Comparison of ENCODE assay signal across 11 cellular contexts in genomic region chr6:24981385-24981758, GRCh38. TPM values are rescaled to one million over a fixed set of nuclear protein-coding genes. Genes with fewer than 3 reads are reported as not detected.
DNase-seq lines count a peak whose midpoint lies in the region; ATAC-seq and TF ChIP-seq lines count a peak whose summit lies in the region.
"Had no signal": no experiment of that assay in that cellular context is flagged by ENCODE, and none has a peak within 500 bp of the region (broad histone marks: within the 10 kb centered on the region; RNA-seq: fewer than 3 reads in every experiment).

No MANE protein-coding gene starts in this region.

- H3K27me3 ChIP-seq in cardiac muscle cell (no peaks in the 10 kb centered on the region), heart left ventricle (no peaks in the 10 kb centered on the region), body of pancreas (no peaks in the 10 kb centered on the region), lower lobe of right lung (ENCODE audit: low read depth) (no peaks in the 10 kb centered on the region), uterus (no peaks in the 10 kb centered on the region)
- H3K27me3 ChIP-seq: right lobe of liver had no signal

- intact Hi-C loops in heart left ventricle (cut with DNase I) (no loop called here), body of pancreas (cut with DNase I) (no loop called here), lower lobe of right lung (cut with DNase I) (no loop called here), uterus (cut with DNase I; ENCODE audit: low total_unique reads) (no loop called here)

- DNase-seq in cardiac muscle cell (ENCODE audit: low read depth in 1 of 2, low spot score in 1 of 2): peak; percentile 20 to 56
- DNase-seq in heart left ventricle: no peak
- no peak for DNase-seq in body of pancreas
- no peak for DNase-seq in lower lobe of right lung
- no peak for DNase-seq in uterus
- DNase-seq in NCI-H524 treated with DMSO at 0.1 percent for 48 hours (lab: John Stamatoyannopoulos, UW): no peak
- no peak for DNase-seq in activated CD4-positive, alpha-beta T cell treated with anti-CD3 and anti-CD28 coated beads, Interleukin-2, amount 50 U/mL, for 4 hours
- DNase-seq: ACHN; activated CD4-positive, alpha-beta T cell treated with anti-CD3 and anti-CD28 coated beads for 48 hours; right lobe of liver had no signal

- ATAC-seq in heart left ventricle (no peak), body of pancreas (no peak), lower lobe of right lung (peak; percentile 21 to 66), HG03108 (IDR thresholded peaks at IDR 0.05; ENCODE audit: unreplicated experiment) (no peak)

- H3K9me3 ChIP-seq in cardiac muscle cell (ENCODE audit: low read depth) (no peaks in the 10 kb centered on the region), heart left ventricle (no peaks in the 10 kb centered on the region), body of pancreas (no peaks in the 10 kb centered on the region), lower lobe of right lung (no peaks in the 10 kb centered on the region), uterus (no peaks in the 10 kb centered on the region)
- H3K9me3 ChIP-seq: right lobe of liver had no signal

- TF ChIP-seq POLR2A in heart left ventricle (IDR thresholded peaks at IDR 0.05) (no peak), body of pancreas (IDR thresholded peaks at IDR 0.05) (no peak), uterus (IDR thresholded peaks at IDR 0.05) (no peak)

- H3K36me3 ChIP-seq in cardiac muscle cell (no peaks in the 10 kb centered on the region), heart left ventricle (no peaks in the 10 kb centered on the region), body of pancreas (replicated peaks in 1 of 2; ENCODE audit: insufficient read depth in 1 of 2, low read depth in 2 of 2) (no peaks in the 10 kb centered on the region), lower lobe of right lung (no peaks in the 10 kb centered on the region), uterus (no peaks in the 10 kb centered on the region)

- WGBS in heart left ventricle, 4 donors: 61 to 84% (median 68%) methylated on average over 4 of the region's 4 CpGs
- WGBS in body of pancreas, 2 donors: 76 to 77% methylated on average over 4 of the region's 4 CpGs

- TF ChIP-seq CTCF in cardiac muscle cell (IDR thresholded peaks at IDR 0.05; ENCODE audit: low read depth, low read length) (no peak), heart left ventricle (IDR thresholded peaks at IDR 0.05) (no peak), body of pancreas (IDR thresholded peaks at IDR 0.05) (no peak), lower lobe of right lung (IDR thresholded peaks at IDR 0.05) (no peak), uterus (IDR thresholded peaks at IDR 0.05) (no peak)

- peaks cover 33% of the 10 kb centered on the region for H3K4me1 ChIP-seq in cardiac muscle cell (ENCODE audit: low read depth)
- peaks cover 0 to 22% (median 7%) of the 10 kb centered on the region in 12 donors for H3K4me1 ChIP-seq in heart left ventricle
- peaks cover 26% of the 10 kb centered on the region for H3K4me1 ChIP-seq in body of pancreas
- H3K4me1 ChIP-seq in lower lobe of right lung: peaks cover 11% of the 10 kb centered on the region
- H3K4me1 ChIP-seq in uterus: peaks cover 8 to 12% of the 10 kb centered on the region in 2 donors
- H3K4me1 ChIP-seq: right lobe of liver had no signal

- H3K4me3 ChIP-seq in cardiac muscle cell (no peak overlapping the region), heart left ventricle (no peak overlapping the region), body of pancreas (no peak overlapping the region), lower lobe of right lung (no peak overlapping the region), uterus (no peak overlapping the region)
- H3K4me3 ChIP-seq: right lobe of liver had no signal

- peak overlapping the region; percentile 94 for H3K27ac ChIP-seq in cardiac muscle cell
- no peak overlapping the region for H3K27ac ChIP-seq in heart left ventricle
- peak overlapping the region; percentile 21 to 63 (median 48) for H3K27ac ChIP-seq in body of pancreas
- H3K27ac ChIP-seq in lower lobe of right lung: peak overlapping the region; percentile 65
- peak overlapping the region; percentile 56 to 61 for H3K27ac ChIP-seq in uterus
- H3K27ac ChIP-seq: right lobe of liver had no signal

RNA-seq across cellular contexts. Expression of gene RIPOR2, which starts 45.6 kb away (rescaled TPM):
- total RNA-seq in cardiac muscle cell (4.8 and 6.9 TPM in 2 replicates), heart left ventricle (10 to 100 TPM in 1 of 9 donors, 1 to 10 TPM in 8; 2.7 to 14.2 (median 4.6) TPM), body of pancreas (1 to 10 TPM; 1.3 to 1.6 TPM), lower lobe of right lung (38.0 TPM), uterus (100 to 1,000 TPM in 2 of 4 donors, 10 to 100 TPM in 2; 29.0 to 106 (median 80.4) TPM)
- polyA plus RNA-seq in cardiac muscle cell (2.2 and 4.4 TPM in 2 replicates), heart left ventricle (1 to 10 TPM in 1 of 2 donors, under 1 TPM in 1; 0.76 to 1.9 TPM)

Comparison
In these comparisons a context has a peak if more than half of its experiments do, and no peak if none do; other contexts are left out.
1. DNase-seq: peak in cardiac muscle cell (2 of 2); none in heart left ventricle (0 of 5), body of pancreas (0 of 4), lower lobe of right lung (single experiment), uterus (0 of 2), NCI-H524 treated with DMSO at 0.1 percent for 48 hours (single experiment) and activated CD4-positive, alpha-beta T cell treated with anti-CD3 and anti-CD28 coated beads, Interleukin-2, amount 50 U/mL, for 4 hours (0 of 2).
2. H3K27ac ChIP-seq: peak in cardiac muscle cell (single experiment), body of pancreas (4 of 4), lower lobe of right lung (single experiment) and uterus (2 of 2); none in heart left ventricle (0 of 12).
3. ATAC-seq: peak in lower lobe of right lung (2 of 2); none in heart left ventricle (0 of 4), body of pancreas (single experiment) and HG03108 (single experiment).